In genomic region chr12:132560421-132560830, GRCh38 we compare ENCODE assay signal across 8 cellular contexts. TPM values are rescaled to one million over a fixed set of nuclear protein-coding genes. Genes with fewer than 3 reads are reported as not detected.
DNase-seq lines count a peak whose midpoint lies in the region; ATAC-seq, FAIRE-seq and TF ChIP-seq lines count a peak whose summit lies in the region.

No MANE protein-coding gene starts in this region.

- H3K9me3 Mint-ChIP-seq in T-cell = no peaks in the 10 kb centered on the region
- H3K9me3 Mint-ChIP-seq in neural crest cell = no peaks in the 10 kb centered on the region

- ATAC-seq in T-cell (replicated peaks in 1 of 4) = peak; percentile 22 to 48 (median 30)
- ATAC-seq in esophagus mucosa = peak; percentile 57
- no peak for ATAC-seq in HG03457 (IDR thresholded peaks at IDR 0.05; ENCODE audit: unreplicated experiment)

- no peak for FAIRE-seq in GM19239 (lab: Jason Lieb, UNC)

- CTCF ChIA-PET in AG04449 (lab: Yijun Ruan, JAX) (interaction anchor here (1.0 to 4.5 kb wide), 14 partner anchors 10 to 405 kb away, joined by 3 to 37 read pairs (median 5); no protein-coding TSS in a partner anchor), T-cell (lab: Charles Lee) (interaction anchor here in 1 of 2 donors (0.5 to 0.9 kb wide), 2 partner anchors 34 to 54 kb away, joined by 3 to 4 read pairs; no protein-coding TSS in a partner anchor)

- peaks cover 7% of the 10 kb centered on the region for H3K36me3 Mint-ChIP-seq in T-cell
- no peaks in the 10 kb centered on the region for H3K36me3 Mint-ChIP-seq in neural crest cell (ENCODE audit: low read depth)

- no peak for DNase-seq in AG04449 (ENCODE audit: low read depth, low spot score)
- DNase-seq in GM19239 (ENCODE audit: insufficient read length, low spot score) = peak; percentile 63
- peak in 3 of 34 experiments; percentile 30 to 37 (median 31) for DNase-seq in T-cell
- no peak for DNase-seq in neural crest cell (ENCODE audit: low read depth, low spot score)
- no peak for DNase-seq in NOMO-1 treated with dmso at 0.1 percent for 144 hours (lab: John Stamatoyannopoulos, UW; ENCODE audit: unreplicated experiment)
- no peak for DNase-seq in Ammon's horn (ENCODE audit: low spot score)

- H3K27me3 Mint-ChIP-seq in T-cell = peaks cover 4 to 13% of the 10 kb centered on the region in 2 donors
- peaks cover 4% of the 10 kb centered on the region for H3K27me3 Mint-ChIP-seq in neural crest cell (ENCODE audit: low read depth)

- H3K4me1 Mint-ChIP-seq in T-cell (peaks cover 10 to 25% (median 14%) of the 10 kb centered on the region in 3 donors), neural crest cell (peaks cover 12% of the 10 kb centered on the region)

- POLR2A ChIA-PET in AG04449 (lab: Yijun Ruan, JAX) (interaction anchor here (0.5 kb wide), 1 partner anchor 98 kb away, joined by 3 read pairs; no protein-coding TSS in a partner anchor), T-cell (lab: Charles Lee) (interaction anchor here in 1 of 2 donors (0.6 kb wide), 1 partner anchor 44 kb away, joined by 3 read pairs; no protein-coding TSS in a partner anchor)

- peak overlapping the region; percentile 68 for H3K4me3 ChIP-seq in AG04449 (ENCODE audit: low read depth, low read length)

- peak overlapping the region; percentile 67 to 74 (median 72) for H3K4me3 Mint-ChIP-seq in T-cell
- peak overlapping the region; percentile 88 for H3K4me3 Mint-ChIP-seq in neural crest cell

- no peak overlapping the region for H3K27ac Mint-ChIP-seq in T-cell
- H3K27ac Mint-ChIP-seq in neural crest cell (ENCODE audit: unreplicated experiment) = peak overlapping the region; percentile 81

- TF ChIP-seq CTCF in AG04449 (IDR thresholded peaks at IDR 0.05; ENCODE audit: insufficient read depth, low read length, missing control alignments) = no peak
- no peak for TF ChIP-seq CTCF in neural crest cell (conservative IDR thresholded peaks at IDR 0.05)

RNA-seq across cellular contexts. Expression of gene LRCOL1, which starts 50.0 kb away (rescaled TPM):
- total RNA-seq in T-cell (not detected), esophagus mucosa (0.32 TPM), neural crest cell (0.93 and 1.7 TPM in 2 replicates)

RNA-seq across cellular contexts. Expression of gene P2RX2, which starts 58.1 kb away (rescaled TPM):
- not detected for total RNA-seq in T-cell
- total RNA-seq in esophagus mucosa = not detected
- total RNA-seq in neural crest cell = not detected in 2 replicates
